ENCODE assay signal across 8 cellular contexts in the genomic region with DNA sequence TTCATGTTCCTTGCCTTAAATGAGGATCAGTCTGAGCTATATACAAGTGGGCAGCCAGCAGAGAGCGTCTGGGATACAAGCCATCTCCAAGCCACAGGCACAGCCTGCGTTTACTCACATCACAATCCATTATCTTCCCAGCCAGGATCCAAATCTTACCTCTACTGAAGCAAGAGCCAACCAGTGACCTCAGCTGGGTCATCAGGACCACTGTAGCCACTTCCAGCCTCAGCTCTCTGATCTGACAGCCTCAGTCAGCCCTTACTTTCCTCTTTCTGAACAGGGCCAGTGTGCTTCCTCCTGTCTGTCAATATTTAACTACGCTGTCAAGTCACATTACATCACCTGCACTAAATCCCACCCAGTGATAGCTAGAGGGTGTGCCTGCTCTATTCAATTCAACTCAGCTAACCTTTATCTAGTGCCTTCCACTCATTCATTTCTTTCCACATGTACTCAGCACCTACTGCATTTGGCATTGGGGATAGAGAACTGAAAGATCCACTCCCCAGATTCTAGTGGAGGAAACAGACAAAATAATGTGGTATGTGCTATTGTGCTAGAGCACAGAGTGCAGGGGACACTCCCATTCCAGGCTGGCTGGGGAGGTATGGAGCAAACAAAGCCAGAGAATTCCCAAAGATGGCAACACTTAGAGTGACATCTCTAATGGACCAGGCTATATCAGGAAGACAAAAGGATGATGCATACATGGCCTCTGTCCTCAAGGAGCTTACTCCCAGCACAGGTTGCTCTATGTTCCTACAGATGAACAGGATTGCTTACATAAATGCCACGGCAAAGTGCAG.
DNase-seq lines count a peak whose midpoint lies in the region; ATAC-seq and TF ChIP-seq lines count a peak whose summit lies in the region.

No MANE protein-coding gene starts in this region.

- DNase-seq in Calu3 (peak; percentile 42), LNCaP clone FGC (ENCODE audit: low read depth) (no peak), fibroblast of pulmonary artery (ENCODE audit: low read depth) (peak; percentile 3), upper lobe of right lung (no peak), activated gamma-delta T cell treated with Interleukin-2 at 50 U/mL for 16 hours (no peak), NCI-H2196 treated with DMSO at 0.1 percent for 48 hours (lab: John Stamatoyannopoulos, UW; ENCODE audit: unreplicated experiment) (no peak)
- no peak for DNase-seq in effector memory CD4-positive, alpha-beta T cell

- H3K4me1 Mint-ChIP-seq in Calu3 (ENCODE audit: low read depth, unreplicated experiment): peaks cover 31% of the 10 kb centered on the region

- no peak for TF ChIP-seq CTCF in Calu3 (IDR thresholded peaks at IDR 0.05; ENCODE audit: unreplicated experiment)
- peak; percentile 25; the same call in 1 of the 2 replicates for TF ChIP-seq CTCF in LNCaP clone FGC (IDR thresholded peaks at IDR 0.05; ENCODE audit: control insufficient read depth, extremely low read depth, insufficient read depth)
- no peak for TF ChIP-seq CTCF in fibroblast of pulmonary artery (IDR thresholded peaks at IDR 0.05; ENCODE audit: low read length, missing control alignments)
- no peak for TF ChIP-seq CTCF in upper lobe of right lung (IDR thresholded peaks at IDR 0.05)

- no peaks in the 10 kb centered on the region for H3K9me3 ChIP-seq in upper lobe of right lung
- H3K9me3 ChIP-seq in effector memory CD4-positive, alpha-beta T cell (ENCODE audit: control insufficient read depth, low read length): no peaks in the 10 kb centered on the region

- intact Hi-C loops in Calu3 (cut with micrococcal nuclease; ENCODE audit: unreplicated experiment) (no loop called here), upper lobe of right lung (cut with DNase I) (no loop called here)

- no peaks in the 10 kb centered on the region for H3K27me3 ChIP-seq in upper lobe of right lung
- H3K27me3 ChIP-seq in effector memory CD4-positive, alpha-beta T cell (replicated peaks; ENCODE audit: control insufficient read depth, insufficient read depth, low read length, poor library complexity, severe bottlenecking): no peaks in the 10 kb centered on the region

- no peak overlapping the region for H3K4me3 ChIP-seq in LNCaP clone FGC (ENCODE audit: low read depth, low read length)
- no peak overlapping the region for H3K4me3 ChIP-seq in fibroblast of pulmonary artery (replicated peaks; ENCODE audit: low read depth, low read length)
- H3K4me3 ChIP-seq in upper lobe of right lung: peak overlapping the region; percentile 24
- H3K4me3 ChIP-seq in effector memory CD4-positive, alpha-beta T cell (ENCODE audit: insufficient read depth, low read depth, low read length, poor library complexity, severe bottlenecking): no peak overlapping the region

- H3K27ac ChIP-seq in upper lobe of right lung: no peak overlapping the region
- H3K27ac ChIP-seq in effector memory CD4-positive, alpha-beta T cell (ENCODE audit: insufficient read depth, low read length, poor library complexity, severe bottlenecking): no peak overlapping the region

- H3K4me3 Mint-ChIP-seq in Calu3 (ENCODE audit: low read depth, unreplicated experiment): peak overlapping the region; percentile 19

- BruUV-seq in Calu3 (replicated peaks; lab: Mats Ljungman, UMichigan): no TSS peak

- H3K4me1 ChIP-seq in upper lobe of right lung: no peaks in the 10 kb centered on the region
- H3K4me1 ChIP-seq in effector memory CD4-positive, alpha-beta T cell (ENCODE audit: control insufficient read depth, insufficient read depth, low read length, poor library complexity, severe bottlenecking): no peaks in the 10 kb centered on the region

- H3K27me3 Mint-ChIP-seq in Calu3 (ENCODE audit: unreplicated experiment): no peaks in the 10 kb centered on the region

- ATAC-seq in GM21576 (IDR thresholded peaks at IDR 0.05; ENCODE audit: unreplicated experiment) (peak; percentile 77), upper lobe of right lung (peak; percentile 79)

- CTCF ChIA-PET in Calu3 (lab: Charles Lee): interaction anchor here (0.7 to 1.1 kb wide), 4 partner anchors 83 to 427 kb away, joined by 3 to 6 read pairs (median 4); no protein-coding TSS in a partner anchor

- no peaks in the 10 kb centered on the region for H3K36me3 ChIP-seq in upper lobe of right lung
- no peaks in the 10 kb centered on the region for H3K36me3 ChIP-seq in effector memory CD4-positive, alpha-beta T cell (ENCODE audit: control insufficient read depth, insufficient read depth, low read length)

- H3K9me3 Mint-ChIP-seq in Calu3 (ENCODE audit: low read depth, unreplicated experiment): no peaks in the 10 kb centered on the region

- peak overlapping the region; percentile 25 for H3K27ac Mint-ChIP-seq in Calu3 (ENCODE audit: unreplicated experiment)

- H3K36me3 Mint-ChIP-seq in Calu3 (ENCODE audit: insufficient read depth, unreplicated experiment): no peaks in the 10 kb centered on the region

Comparison
In these comparisons a context has a peak if more than half of its experiments do, and no peak if none do; other contexts are left out.
1. DNase-seq: peak in Calu3 (single experiment) and fibroblast of pulmonary artery (single experiment); none in LNCaP clone FGC (single experiment), upper lobe of right lung (single experiment), activated gamma-delta T cell treated with Interleukin-2 at 50 U/mL for 16 hours (single experiment), NCI-H2196 treated with DMSO at 0.1 percent for 48 hours (single experiment) and effector memory CD4-positive, alpha-beta T cell (0 of 3).